8 cellular contexts compared by ENCODE assay signal in the genomic region with DNA sequence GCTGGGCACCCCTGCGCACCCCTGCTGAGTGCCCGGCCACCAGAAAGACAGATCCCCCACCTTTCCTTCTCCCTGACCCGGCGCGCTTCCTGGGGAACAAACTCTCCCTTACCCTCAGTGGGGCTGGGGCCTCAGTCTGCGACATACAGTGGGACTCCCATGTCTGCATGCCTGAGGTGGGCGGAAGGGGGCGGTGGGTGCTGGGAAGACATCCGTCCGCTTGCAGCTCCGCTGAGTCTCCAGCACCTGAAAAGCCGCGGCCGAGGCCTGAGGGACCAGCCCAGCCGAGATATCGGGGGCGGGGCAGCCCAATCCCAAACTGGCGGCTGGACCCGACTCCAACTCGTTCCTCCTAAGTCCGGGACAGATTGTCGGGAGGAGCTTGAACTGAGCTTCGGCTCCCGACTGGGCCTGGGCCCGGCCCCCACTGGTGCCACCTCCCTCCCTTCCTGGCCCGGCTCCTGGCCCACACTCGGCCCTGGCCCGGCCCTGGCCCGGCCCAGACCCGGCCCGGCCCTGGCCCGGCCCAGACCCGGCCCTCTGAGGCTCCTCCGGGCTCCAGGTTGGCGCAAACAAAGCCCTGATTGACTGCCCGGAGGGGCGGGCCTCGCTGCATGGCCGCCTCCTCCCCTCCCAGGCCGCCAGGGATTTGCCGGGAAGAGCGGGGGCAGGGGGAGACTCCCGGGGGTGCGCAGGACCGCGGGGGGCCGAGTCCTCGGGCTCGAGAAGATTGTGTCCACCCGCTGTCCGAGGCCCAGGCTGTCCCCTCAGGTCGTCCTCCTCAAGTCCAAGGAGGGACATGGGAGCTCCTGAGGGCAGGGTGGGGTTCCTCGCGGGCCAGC. TPM values are rescaled to one million over a fixed set of nuclear protein-coding genes. Genes with fewer than 3 reads are reported as not detected.
A peak's percentile ranks its signal among the peaks of the same experiment; 100 is the strongest.
DNase-seq lines count a peak whose midpoint lies in the region; ATAC-seq, FAIRE-seq and TF ChIP-seq lines count a peak whose summit lies in the region.

No MANE protein-coding gene starts in this region.

- H3K4me3 ChIP-seq in RWPE2 (ENCODE audit: severe bottlenecking), result peak overlapping the region; percentile 53

- peaks cover 4% of the 10 kb centered on the region for H3K4me1 ChIP-seq in RWPE2 (ENCODE audit: insufficient read depth, poor library complexity, severe bottlenecking)

- H3K9me3 ChIP-seq in RWPE2 (ENCODE audit: severe bottlenecking), result no peaks in the 10 kb centered on the region

- no peak for TF ChIP-seq POLR2A in GM12891 (IDR thresholded peaks at IDR 0.05; ENCODE audit: low read depth, low read length)

- ATAC-seq in RWPE2 (ENCODE audit: low read depth) (peak; percentile 53), sciatic nerve (peak; percentile 89)

- no peak for TF ChIP-seq CTCF in RWPE2 (IDR thresholded peaks at IDR 0.05; ENCODE audit: poor library complexity, severe bottlenecking)

- H3K36me3 ChIP-seq in RWPE2 (ENCODE audit: low read depth), result no peaks in the 10 kb centered on the region

- peak overlapping the region; percentile 83 for H3K27ac ChIP-seq in RWPE2 (ENCODE audit: poor library complexity, severe bottlenecking)
- H3K27ac ChIP-seq in caudate nucleus (ENCODE audit: low read depth, low read length), result peak overlapping the region; percentile 82

- peak in 2 of 3 experiments; percentile 62 to 77 for DNase-seq in NCI-H1417 (lab: John Stamatoyannopoulos, UW)
- DNase-seq in NCI-H1417 treated with DMSO at 0.1 percent for 48 hours (lab: John Stamatoyannopoulos, UW), result no peak
- DNase-seq in RWPE2 (ENCODE audit: low spot score), result peak; percentile 68
- peak in 54 of 61 donors; percentile 3 to 71 (median 40) for DNase-seq in caudate nucleus (lab: John Stamatoyannopoulos, UW)
- DNase-seq in iPS-NIHi11 (ENCODE audit: low spot score), result peak; percentile 63
- peak; percentile 80 for DNase-seq in sciatic nerve (ENCODE audit: low spot score)
- no peak for DNase-seq in NCI-H1048 (lab: John Stamatoyannopoulos, UW)
- no peak for DNase-seq in GM12891 (ENCODE audit: insufficient read length, low spot score)

- intact Hi-C loops in sciatic nerve (cut with DNase I), result no loop called here

- H3K27me3 ChIP-seq in RWPE2 (ENCODE audit: insufficient read depth, poor library complexity, severe bottlenecking), result no peaks in the 10 kb centered on the region

- no peak for FAIRE-seq in GM12891 (lab: Jason Lieb, UNC)

TF ChIP-seq in GM12891, 5 proteins besides CTCF, POLR2A, EP300 and RAD21:
- TF ChIP-seq SPI1 (IDR thresholded peaks at IDR 0.05; ENCODE audit: low read depth, low read length) (no peak), TAF1 (IDR thresholded peaks at IDR 0.05; ENCODE audit: low read depth, low read length) (no peak), POU2F2 (IDR thresholded peaks at IDR 0.05; ENCODE audit: low read depth, low read length) (no peak), POLR2AphosphoS5 (IDR thresholded peaks at IDR 0.05; ENCODE audit: low read depth, low read length) (no peak), PAX5 (IDR thresholded peaks at IDR 0.05; ENCODE audit: insufficient read depth, low read length, severe bottlenecking) (no peak)

RNA-seq across cellular contexts. Expression of a gene that starts 0.9 kb away (rescaled TPM):
- 18.2 TPM for total RNA-seq in sciatic nerve
- polyA plus RNA-seq in GM12891 (2012; ENCODE audit: low read depth, missing spikeins), result not detected

Comparison
In these comparisons a context has a peak if more than half of its experiments do, and no peak if none do; other contexts are left out.
1. DNase-seq: peak in NCI-H1417 (2 of 3), RWPE2 (single experiment), caudate nucleus (54 of 61), iPS-NIHi11 (single experiment) and sciatic nerve (single experiment); none in NCI-H1417 treated with DMSO at 0.1 percent for 48 hours (single experiment), NCI-H1048 (single experiment) and GM12891 (single experiment).